ENCODE assay signal across 15 cellular contexts in the genomic region with DNA sequence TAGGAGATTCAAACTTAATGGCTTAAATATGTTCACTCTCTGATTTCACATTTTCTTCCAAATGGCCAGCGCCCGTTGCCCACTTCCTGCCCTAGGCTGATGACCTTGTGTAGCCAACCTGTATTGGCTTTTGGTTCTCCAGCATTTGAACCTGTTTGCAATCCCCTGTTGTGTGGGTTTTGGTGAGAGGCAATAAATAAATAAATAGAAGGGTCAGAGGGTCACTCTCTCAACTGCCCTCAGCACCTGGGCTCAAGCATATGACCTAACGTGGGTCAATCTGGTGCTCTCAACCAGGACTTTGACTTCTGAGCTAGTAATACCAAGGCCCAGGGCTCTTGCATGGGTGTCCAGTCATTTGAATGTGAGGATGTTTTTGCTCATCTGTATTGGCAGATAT. TPM values are rescaled to one million over a fixed set of nuclear protein-coding genes. Genes with fewer than 3 reads are reported as not detected.
DNase-seq lines count a peak whose midpoint lies in the region; ATAC-seq, FAIRE-seq and TF ChIP-seq lines count a peak whose summit lies in the region.
"Had no signal": no experiment of that assay in that cellular context is flagged by ENCODE, and none has a peak within 500 bp of the region (broad histone marks: within the 10 kb centered on the region; RNA-seq: fewer than 3 reads in every experiment).

No MANE protein-coding gene starts in this region.

- POLR2A ChIA-PET in GM12878 (lab: Charles Lee), result interaction anchor here (0.9 to 4.0 kb wide), 6 partner anchors 59 to 169 kb away, joined by 3 to 25 read pairs (median 4); partner anchors contain the start of gene BMF

- intact Hi-C loops in GM12878 (cut with micrococcal nuclease; ENCODE audit: unreplicated experiment), result loop anchor here (5.0 kb wide), 1 partner anchor 253 kb away; no protein-coding TSS in a partner anchor

- H3K9me2 ChIP-seq in Loucy (replicated peaks; ENCODE audit: low read depth, low read length), result no peaks in the 10 kb centered on the region

- no TSS peak for BruUV-seq in GM12878 (replicated peaks; lab: Mats Ljungman, UMichigan)

- H3K4me1 Mint-ChIP-seq in T-helper 1 cell treated with Interleukin-12 subunit alpha and Interleukin-12 subunit beta and Interleukin-4 antibody, amounts not matched to agents 30 μg/mL and 1 μg/mL, for 36 hours (ENCODE audit: low read depth), result peaks cover 48% of the 10 kb centered on the region
- peaks cover 78% of the 10 kb centered on the region for H3K4me1 Mint-ChIP-seq in nephron progenitor cell

- H2AFZ ChIP-seq in Loucy (ENCODE audit: low read length) (no peak overlapping the region), GM12878 (ENCODE audit: control insufficient read depth, low read depth, low read length) (no peak overlapping the region)

- WGBS in GM12878 (ENCODE audit: insufficient coverage, insufficient replicate concordance, low lambda C conversion rate, missing lambda C conversion rate), result 100% methylated on average over 3 of the region's 3 CpGs

- TF ChIP-seq EP300 in GM12878 (IDR thresholded peaks at IDR 0.05; ENCODE audit: borderline replicate concordance in 1 of 2, control insufficient read depth in 1 of 2, low read depth in 2 of 2, low read length in 2 of 2), result no peak

- CTCF ChIA-PET in GM12878 (lab: Yijun Ruan, JAX), result interaction anchor here (0.8 to 11.8 kb wide), 7 partner anchors 60 to 239 kb away, joined by 3 to 776 read pairs (median 17); partner anchors contain the start of gene BMF

- no peak for ATAC-seq in GM12878
- no peak for ATAC-seq in HG03460 (IDR thresholded peaks at IDR 0.05; ENCODE audit: unreplicated experiment)
- no peak for ATAC-seq in omental fat pad (ENCODE audit: low FRiP score)

- no peak for TF ChIP-seq POLR2A in GM12878 (IDR thresholded peaks at IDR 0.05; ENCODE audit: low read depth, low read length)

- H3K4me1 ChIP-seq in Loucy (ENCODE audit: insufficient read depth, low read length, poor library complexity, severe bottlenecking), result peaks cover 36% of the 10 kb centered on the region
- H3K4me1 ChIP-seq in GM12878 (ENCODE audit: control insufficient read depth, insufficient read depth, low read length), result peaks cover 27% of the 10 kb centered on the region

- DNase-seq in T-helper 1 cell (no peak), GM12878 (ENCODE audit: low read depth, low spot score) (no peak), nephron progenitor cell (no peak), OCI-M2 (lab: John Stamatoyannopoulos, UW; ENCODE audit: unreplicated experiment) (no peak), omental fat pad (ENCODE audit: low spot score) (no peak)
- DNase-seq: activated CD4-positive, alpha-beta T cell treated with anti-CD3 and anti-CD28 coated beads for 48 hours; esophagus squamous epithelium; IMR-90; NCI-H1105; NCI-H446; stimulated activated naive CD4-positive, alpha-beta T cell treated with Interleukin-2 at 50 U/mL for 16 hours had no signal

- no peaks in the 10 kb centered on the region for H3F3A ChIP-seq in Loucy (ENCODE audit: low read depth)

- RAD21 ChIA-PET in GM12878 (lab: Charles Lee; ENCODE audit: unreplicated experiment), result interaction anchor here (0.8 to 5.0 kb wide), 6 partner anchors 58 to 258 kb away, joined by 3 to 76 read pairs (median 3); partner anchors contain the start of genes BMF and FSIP1

- no peak for TF ChIP-seq CTCF in Loucy (conservative IDR thresholded peaks at IDR 0.05; ENCODE audit: low read length)
- TF ChIP-seq CTCF in GM12878 (IDR thresholded peaks at IDR 0.05 in 2 of 3, conservative IDR thresholded peaks at IDR 0.05 in 1 of 3; ENCODE audit: control insufficient read depth in 2 of 3, extremely low read depth in 1 of 3, insufficient read depth in 1 of 3, low read depth in 3 of 3, low read length in 3 of 3), result no peak
- TF ChIP-seq CTCF in nephron progenitor cell (IDR thresholded peaks at IDR 0.05), result no peak
- no peak for TF ChIP-seq CTCF in omental fat pad (IDR thresholded peaks at IDR 0.05)

- H3K9ac ChIP-seq in Loucy (ENCODE audit: low read depth, low read length, poor library complexity, severe bottlenecking) (peak overlapping the region; percentile 86), GM12878 (ENCODE audit: control insufficient read depth, insufficient read depth, low read length) (no peak overlapping the region; the same call in 1 of the 2 replicates)

- H3K9me3 ChIP-seq in Loucy (ENCODE audit: insufficient read depth, low read depth, low read length) (no peaks in the 10 kb centered on the region), GM12878 (replicated peaks; ENCODE audit: control insufficient read depth, insufficient read depth, low read length) (no peaks in the 10 kb centered on the region)
- H3K9me3 ChIP-seq: esophagus squamous epithelium had no signal

- H3K79me2 ChIP-seq in Loucy (ENCODE audit: insufficient read depth, low read length), result peaks cover 44% of the 10 kb centered on the region
- peaks cover 35% of the 10 kb centered on the region for H3K79me2 ChIP-seq in GM12878 (ENCODE audit: control insufficient read depth, insufficient read depth, low read length)

- SMC1A ChIA-PET in GM12878 (lab: Charles Lee; ENCODE audit: uncharacterized antibody, unreplicated experiment), result interaction anchor here (0.7 to 23.0 kb wide), 10 partner anchors 7 to 234 kb away, joined by 3 to 1082 read pairs (median 3); partner anchors contain the start of gene BMF

- H3K4me3 Mint-ChIP-seq in T-helper 1 cell treated with Interleukin-12 subunit alpha and Interleukin-12 subunit beta and Interleukin-4 antibody, amounts not matched to agents 30 μg/mL and 1 μg/mL, for 36 hours, result no peak overlapping the region
- H3K4me3 Mint-ChIP-seq in nephron progenitor cell, result peak overlapping the region; percentile 73

- no peaks in the 10 kb centered on the region for H3K27me3 ChIP-seq in Loucy (ENCODE audit: insufficient read depth, low read length, poor library complexity, severe bottlenecking)
- H3K27me3 ChIP-seq in GM12878 (replicated peaks in 1 of 2; ENCODE audit: control insufficient read depth in 2 of 2, insufficient read depth in 2 of 2, low read length in 1 of 2), result no peaks in the 10 kb centered on the region
- H3K27me3 ChIP-seq: esophagus squamous epithelium had no signal

- no peaks in the 10 kb centered on the region for H3K27me3 Mint-ChIP-seq in T-helper 1 cell treated with Interleukin-12 subunit alpha and Interleukin-12 subunit beta and Interleukin-4 antibody, amounts not matched to agents 30 μg/mL and 1 μg/mL, for 36 hours (ENCODE audit: low read depth)
- no peaks in the 10 kb centered on the region for H3K27me3 Mint-ChIP-seq in nephron progenitor cell (ENCODE audit: low read depth, poor library complexity)

- H3K4me2 ChIP-seq in Loucy (ENCODE audit: low read depth, low read length, poor library complexity, severe bottlenecking) (peak overlapping the region; percentile 90), GM12878 (ENCODE audit: control insufficient read depth, insufficient read depth) (peak overlapping the region; percentile 27)

- H3K27ac ChIP-seq in GM12878 (ENCODE audit: control insufficient read depth, insufficient read depth), result no peak overlapping the region
- H3K27ac ChIP-seq: 22Rv1 had no signal

- peak overlapping the region; percentile 87 for H3K27ac Mint-ChIP-seq in T-helper 1 cell treated with Interleukin-12 subunit alpha and Interleukin-12 subunit beta and Interleukin-4 antibody, amounts not matched to agents 30 μg/mL and 1 μg/mL, for 36 hours
- H3K27ac Mint-ChIP-seq in nephron progenitor cell, result peak overlapping the region; percentile 51

- TF ChIP-seq RAD21 in GM12878 (IDR thresholded peaks at IDR 0.05; ENCODE audit: insufficient read depth, low read depth, low read length), result no peak

- H3K9me3 Mint-ChIP-seq in T-helper 1 cell treated with Interleukin-12 subunit alpha and Interleukin-12 subunit beta and Interleukin-4 antibody, amounts not matched to agents 30 μg/mL and 1 μg/mL, for 36 hours, result no peaks in the 10 kb centered on the region
- no peaks in the 10 kb centered on the region for H3K9me3 Mint-ChIP-seq in nephron progenitor cell

- no peak for FAIRE-seq in GM12878 (lab: Jason Lieb, UNC)

- peaks cover 31% of the 10 kb centered on the region for H3K36me3 Mint-ChIP-seq in T-helper 1 cell treated with Interleukin-12 subunit alpha and Interleukin-12 subunit beta and Interleukin-4 antibody, amounts not matched to agents 30 μg/mL and 1 μg/mL, for 36 hours (ENCODE audit: low read depth)
- peaks cover 25% of the 10 kb centered on the region for H3K36me3 Mint-ChIP-seq in nephron progenitor cell (ENCODE audit: low read depth)

- H4K20me1 ChIP-seq in Loucy (ENCODE audit: insufficient read depth, low read length, poor library complexity, severe bottlenecking), result peaks cover 24% of the 10 kb centered on the region
- H4K20me1 ChIP-seq in GM12878 (ENCODE audit: control insufficient read depth, insufficient read depth), result no peaks in the 10 kb centered on the region

- H3K4me3 ChIP-seq in Loucy (ENCODE audit: low read length, poor library complexity, severe bottlenecking) (peak overlapping the region; percentile 95), GM12878 (no peak overlapping the region)

- H3K36me3 ChIP-seq in Loucy (ENCODE audit: insufficient read depth, low read length) (peaks cover 11% of the 10 kb centered on the region; the same call in 1 of the 2 replicates), GM12878 (ENCODE audit: control insufficient read depth in 2 of 2, insufficient read depth in 2 of 2, low read length in 1 of 2) (peaks cover 0 to 4% of the 10 kb centered on the region in 2 experiments; a peak in 2 of 4 replicates)

- in situ Hi-C loops in GM12878 (cut with MboI), result loop anchor here (10.0 kb wide), 1 partner anchor 154 kb away; no protein-coding TSS in a partner anchor

TF ChIP-seq in GM12878, 131 proteins besides CTCF, POLR2A, EP300 and RAD21 (continues in another document):
- TF ChIP-seq SREBF2 (IDR thresholded peaks at IDR 0.05; ENCODE audit: low read length), result no peak
- TF ChIP-seq SIX5 (IDR thresholded peaks at IDR 0.05; ENCODE audit: low read depth, low read length, severe bottlenecking), result no peak
- no peak for TF ChIP-seq YY1 (IDR thresholded peaks at IDR 0.05; ENCODE audit: low read depth, low read length)

RNA-seq across cellular contexts. Expression of gene SRP14, which starts 1.8 kb away (rescaled TPM):
- total RNA-seq in GM12878 (2013; cell fraction: nucleolus; rRNA removed), result 27.7 and 29.4 TPM in 2 replicates
- total RNA-seq in GM12878 (2014; rRNA removed), result 273 and 320 TPM in 2 replicates
- total RNA-seq in GM12878 (2014; rRNA removed; fragmentation: Illumina TruSeq; extraction: Trizol), result 181 and 189 TPM in 2 replicates
- 141 TPM in 2 replicates for total RNA-seq in GM12878 (2021)
- 301 TPM for polyA plus RNA-seq in GM12878 (2011; ENCODE audit: low read depth)
- 431 and 589 TPM in 2 replicates for polyA plus RNA-seq in GM12878 (2011; rRNA removed)
- 161 and 219 TPM in 2 replicates for polyA plus RNA-seq in GM12878 (2011; cell fraction: cytosol; rRNA removed)
- polyA plus RNA-seq in GM12878 (2011; cell fraction: nucleus; rRNA removed), result 122 and 149 TPM in 2 replicates
- 239 and 266 TPM in 2 replicates for polyA plus RNA-seq in GM12878 (2012)
- 364 and 455 TPM in 2 replicates for polyA plus RNA-seq in GM12878 (2014; fragmentation: Illumina TruSeq; extraction: Trizol)
- 1,000 to 10,000 TPM; 1,041 to 1,182 TPM for polyA plus RNA-seq in GM12878 (2014; fragmentation: Nextera tagmentation; extraction: Ambion mirVana)
- 546 and 554 TPM in 2 replicates for polyA plus RNA-seq in GM12878 (2014; rRNA removed)
- 100 to 1,000 TPM; 806 to 826 TPM for polyA plus RNA-seq in GM12878 (2016; fragmentation: Nextera tagmentation; extraction: Ambion mirVana)
- 69.2 and 71.6 TPM in 2 replicates for polyA minus RNA-seq in GM12878 (2011; rRNA and poly(A)+ RNA removed)
- polyA minus RNA-seq in GM12878 (2011; cell fraction: cytosol; rRNA and poly(A)+ RNA removed), result 31.9 and 39.9 TPM in 2 replicates
- 33.1 and 43.4 TPM in 2 replicates for polyA minus RNA-seq in GM12878 (2011; cell fraction: nucleus; rRNA and poly(A)+ RNA removed)
- total RNA-seq in omental fat pad, result 100 to 1,000 TPM; 276 to 299 (median 286) TPM
